Comparison of ENCODE assay signal across 12 cellular contexts in the genomic region with DNA sequence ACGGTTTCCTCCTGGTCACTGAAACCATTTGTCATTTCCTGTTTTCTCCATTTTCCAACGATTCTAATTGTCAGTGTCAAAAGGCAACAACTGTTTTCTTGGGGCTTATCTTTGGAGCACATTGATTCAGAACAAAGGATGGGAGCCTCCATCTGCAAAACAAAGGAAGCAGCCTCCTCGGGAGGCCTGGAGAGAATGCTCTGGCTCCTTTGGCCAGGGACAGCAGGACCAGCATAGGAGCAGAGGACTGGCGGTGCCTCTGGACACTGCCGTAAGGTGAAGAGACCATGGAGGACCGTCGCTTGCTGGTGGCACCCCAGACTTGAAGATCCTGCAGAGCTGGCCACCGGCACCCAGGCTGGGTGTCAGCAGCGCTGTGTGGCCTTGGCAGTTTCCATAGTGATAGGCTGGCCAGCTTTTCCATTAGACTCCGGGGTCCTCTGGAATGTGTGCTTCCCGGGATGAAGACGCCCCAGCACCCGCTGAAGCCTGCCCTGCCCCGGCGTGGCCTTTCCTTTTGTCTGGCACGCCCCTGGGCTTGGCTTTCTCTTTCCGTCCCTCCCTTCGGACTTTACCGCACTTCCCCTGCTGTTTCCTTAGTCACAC.
DNase-seq lines count a peak whose midpoint lies in the region; ATAC-seq and TF ChIP-seq lines count a peak whose summit lies in the region.
"Had no signal": no experiment of that assay in that cellular context is flagged by ENCODE, and none has a peak within 500 bp of the region (broad histone marks: within the 10 kb centered on the region; RNA-seq: fewer than 3 reads in every experiment).

No MANE protein-coding gene starts in this region.

- H3K27me3 ChIP-seq in MG63 (no peaks in the 10 kb centered on the region), dorsolateral prefrontal cortex (peaks cover 0 to 85% (median 15%) of the 10 kb centered on the region in 45 donors), thoracic aorta (replicated peaks; ENCODE audit: insufficient read depth) (no peaks in the 10 kb centered on the region), SJCRH30 (no peaks in the 10 kb centered on the region)

- H3K27ac ChIP-seq in dorsolateral prefrontal cortex (peak overlapping the region in 39 of 59 donors; percentile 27 to 85 (median 70)), thoracic aorta (peak overlapping the region; percentile 73 to 86), SJCRH30 (no peak overlapping the region)
- H3K27ac ChIP-seq: HL-60 had no signal

- intact Hi-C loops in dorsolateral prefrontal cortex (cut with DNase I): loop anchor here in 1 of 2 donors (5.0 to 10.0 kb wide), 2 partner anchors 40 to 213 kb away; no protein-coding TSS in a partner anchor

- H3K4me3 ChIP-seq in MG63 (no peak overlapping the region), dorsolateral prefrontal cortex (peak overlapping the region in 4 of 59 donors; percentile 3 to 21 (median 14)), thoracic aorta (peak overlapping the region; percentile 52), SJCRH30 (no peak overlapping the region)

- ATAC-seq in thoracic aorta (ENCODE audit: insufficient number of reproducible peaks, low FRiP score, low read depth) (no peak), HG03039 (IDR thresholded peaks at IDR 0.05; ENCODE audit: unreplicated experiment) (no peak)
- ATAC-seq: T-helper 17 cell had no signal

- no peaks in the 10 kb centered on the region for H3K36me3 ChIP-seq in MG63
- H3K36me3 ChIP-seq in thoracic aorta: no peaks in the 10 kb centered on the region
- H3K36me3 ChIP-seq in SJCRH30: no peaks in the 10 kb centered on the region

- no peak for TF ChIP-seq CTCF in dorsolateral prefrontal cortex (IDR thresholded peaks at IDR 0.05 in 54 of 56, conservative IDR thresholded peaks at IDR 0.05 in 2 of 56; ENCODE audit: low read depth in 1 of 56, partially characterized antibody in 56 of 56)
- TF ChIP-seq CTCF in thoracic aorta (IDR thresholded peaks at IDR 0.05): no peak

- H3K9me3 ChIP-seq in MG63 (no peaks in the 10 kb centered on the region), thoracic aorta (no peaks in the 10 kb centered on the region), SJCRH30 (replicated peaks) (no peaks in the 10 kb centered on the region)

- peaks cover 11 to 38% of the 10 kb centered on the region in 2 donors for H3K4me1 ChIP-seq in thoracic aorta (ENCODE audit: control insufficient read depth in 1 of 2, low read depth in 2 of 2)
- no peaks in the 10 kb centered on the region for H3K4me1 ChIP-seq in SJCRH30

- peak; percentile 22 for DNase-seq in MG63
- DNase-seq in dorsolateral prefrontal cortex: no peak
- peak; percentile 46 to 68 for DNase-seq in lung microvascular endothelial cell (ENCODE audit: low read depth in 2 of 2)
- DNase-seq in thoracic aorta (ENCODE audit: low spot score): no peak
- DNase-seq in SJCRH30: no peak
- DNase-seq in activated naive CD4-positive, alpha-beta T cell treated with anti-CD3 and anti-CD28 coated beads, Interleukin-2, amount 50 U/mL, for 16 hours: no peak
- DNase-seq in activated gamma-delta T cell treated with Interleukin-2 at 50 U/mL for 16 hours: no peak
- DNase-seq: NCI-H1436 treated with DMSO at 0.1 percent for 48 hours, OCI-M1, T-helper 17 cell had no signal

Comparison
In these comparisons a context has a peak if more than half of its experiments do, and no peak if none do; other contexts are left out.
1. DNase-seq: peak in MG63 (single experiment) and lung microvascular endothelial cell (2 of 2); none in dorsolateral prefrontal cortex (0 of 10), thoracic aorta (single experiment), SJCRH30 (0 of 2), activated naive CD4-positive, alpha-beta T cell treated with anti-CD3 and anti-CD28 coated beads, Interleukin-2, amount 50 U/mL, for 16 hours (single experiment) and activated gamma-delta T cell treated with Interleukin-2 at 50 U/mL for 16 hours (single experiment).